ENCODE assay signal across 17 cellular contexts in the genomic region with DNA sequence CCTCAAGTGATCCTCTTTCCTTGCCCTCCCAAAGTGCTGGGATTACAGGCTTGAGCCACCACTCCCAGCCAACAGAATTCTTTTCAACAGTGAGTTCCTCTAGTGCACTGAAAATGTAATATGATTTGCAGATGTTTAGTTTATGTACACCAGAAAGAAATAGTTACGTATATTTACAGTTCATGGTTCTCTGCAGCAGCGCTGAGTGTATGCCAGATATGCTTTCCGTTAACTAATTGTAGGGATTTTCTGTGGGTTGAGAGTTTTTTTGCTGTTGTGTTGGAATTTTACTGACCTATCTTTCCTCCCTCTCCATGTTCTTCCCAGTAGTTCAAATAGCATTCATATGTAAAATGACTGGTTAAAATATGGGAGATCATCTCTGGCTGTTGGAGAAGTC. TPM values are rescaled to one million over a fixed set of nuclear protein-coding genes. Genes with fewer than 3 reads are reported as not detected.
DNase-seq lines count a peak whose midpoint lies in the region; ATAC-seq and TF ChIP-seq lines count a peak whose summit lies in the region.
"Had no signal": no experiment of that assay in that cellular context is flagged by ENCODE, and none has a peak within 500 bp of the region (broad histone marks: within the 10 kb centered on the region; RNA-seq: fewer than 3 reads in every experiment).

No MANE protein-coding gene starts in this region.

- TF ChIP-seq CTCF in VCaP (conservative IDR thresholded peaks at IDR 0.05) (no peak), smooth muscle cell (IDR thresholded peaks at IDR 0.05; ENCODE audit: borderline replicate concordance, insufficient read depth, poor library complexity, severe bottlenecking) (no peak)

- peak overlapping the region; percentile 75 for H3K4me2 ChIP-seq in BLaER1
- H3K4me2 ChIP-seq in smooth muscle cell: peak overlapping the region; percentile 16
- no peak overlapping the region for H3K4me2 ChIP-seq in Karpas-422 (ENCODE audit: low read depth, low read length, poor library complexity, severe bottlenecking)

- no peaks in the 10 kb centered on the region for H3K9me2 ChIP-seq in Karpas-422 (replicated peaks; ENCODE audit: insufficient read depth, low read length)

- no peaks in the 10 kb centered on the region for H3K36me3 Mint-ChIP-seq in activated T-helper 1 cell treated with anti-CD3 and anti-CD28 coated beads, Interleukin-12 subunit alpha, Interleukin-12 subunit beta, Interleukin-2, Interleukin-4 antibody, amounts not matched to agents 30 ng/mL and 10 ng/mL and 1 ng/mL, durations not matched to agents 14 hours and 24 hours and 36 hours (ENCODE audit: low read depth)

- H3K9me3 Mint-ChIP-seq in activated T-helper 1 cell treated with anti-CD3 and anti-CD28 coated beads, Interleukin-12 subunit alpha, Interleukin-12 subunit beta, Interleukin-2, Interleukin-4 antibody, amounts not matched to agents 30 ng/mL and 10 ng/mL and 1 ng/mL, durations not matched to agents 14 hours and 24 hours and 36 hours: no peaks in the 10 kb centered on the region

- intact Hi-C loops in right cardiac atrium (cut with DNase I): no loop called here
- intact Hi-C loops in activated T-helper 1 cell treated with anti-CD3 and anti-CD28 coated beads, Interleukin-12 subunit alpha, Interleukin-12 subunit beta, Interleukin-2, Interleukin-4 antibody, amounts not matched to agents 30 ng/mL and 10 ng/mL and 1 ng/mL, durations not matched to agents 14 hours and 24 hours and 36 hours (cut with micrococcal nuclease): no loop called here

- H2AFZ ChIP-seq in smooth muscle cell (ENCODE audit: low read depth) (no peak overlapping the region), Karpas-422 (ENCODE audit: low read length) (no peak overlapping the region)

- 75% methylated on average over 3 of the region's 3 CpGs for WGBS in right cardiac atrium
- WGBS in smooth muscle cell (ENCODE audit: low lambda C conversion rate): 51% methylated on average over 3 of the region's 3 CpGs

- H3K36me3 ChIP-seq in BLaER1: peaks cover 5% of the 10 kb centered on the region; the same call in 1 of the 2 replicates
- H3K36me3 ChIP-seq in smooth muscle cell (ENCODE audit: low read depth): no peaks in the 10 kb centered on the region
- H3K36me3 ChIP-seq in Karpas-422 (ENCODE audit: insufficient read depth, low read length): no peaks in the 10 kb centered on the region

- H3K4me3 ChIP-seq in BLaER1 (no peak overlapping the region), right cardiac atrium (ENCODE audit: low read length) (no peak overlapping the region), smooth muscle cell (no peak overlapping the region), Karpas-422 (ENCODE audit: low read length) (no peak overlapping the region)

- no peak for DNase-seq in right cardiac atrium
- no peak for DNase-seq in smooth muscle cell (lab: John Stamatoyannopoulos, UW; ENCODE audit: unreplicated experiment)
- no peak for DNase-seq in activated T-helper 1 cell treated with anti-CD3 and anti-CD28 coated beads, Interleukin-12 subunit alpha, Interleukin-12 subunit beta, Interleukin-2, Interleukin-4 antibody, amounts not matched to agents 30 ng/mL and 10 ng/mL and 1 ng/mL, durations not matched to agents 14 hours and 24 hours and 36 hours (ENCODE audit: low spot score)
- DNase-seq in DMS79 treated with DMSO at 0.1 percent for 48 hours (lab: John Stamatoyannopoulos, UW): no peak
- no peak for DNase-seq in Karpas-422
- no peak for DNase-seq in NCI-H69 (lab: John Stamatoyannopoulos, UW)
- DNase-seq: activated effector memory CD4-positive, alpha-beta T cell treated with anti-CD3 and anti-CD28 coated beads, Interleukin-2, amount 50 U/mL, for 16 hours; amniotic stem cell; NCI-H1417 treated with DMSO at 0.1 percent for 48 hours; NCI-H2227 treated with DMSO at 0.1 percent for 48 hours; NK-92 treated with Interleukin-12 subunit alpha and Interleukin-12 subunit beta, amount 100 ng/mL, for 24 hours; occipital lobe; small intestine; T-helper 17 cell had no signal

- peaks cover 96% of the 10 kb centered on the region for H3K4me1 ChIP-seq in BLaER1
- peaks cover 20% of the 10 kb centered on the region for H3K4me1 ChIP-seq in right cardiac atrium (ENCODE audit: control insufficient read depth, insufficient read depth, low read length)
- H3K4me1 ChIP-seq in smooth muscle cell (ENCODE audit: low read depth): peaks cover 15% of the 10 kb centered on the region
- no peaks in the 10 kb centered on the region for H3K4me1 ChIP-seq in Karpas-422 (ENCODE audit: low read length)

- H3K79me2 ChIP-seq in smooth muscle cell (ENCODE audit: low read depth): peaks cover 62% of the 10 kb centered on the region
- H3K79me2 ChIP-seq in Karpas-422 (ENCODE audit: low read length): no peaks in the 10 kb centered on the region

- H3K27me3 Mint-ChIP-seq in activated T-helper 1 cell treated with anti-CD3 and anti-CD28 coated beads, Interleukin-12 subunit alpha, Interleukin-12 subunit beta, Interleukin-2, Interleukin-4 antibody, amounts not matched to agents 30 ng/mL and 10 ng/mL and 1 ng/mL, durations not matched to agents 14 hours and 24 hours and 36 hours (ENCODE audit: insufficient read depth): peaks cover 2% of the 10 kb centered on the region

- H3K27me3 ChIP-seq in BLaER1 (no peaks in the 10 kb centered on the region), right cardiac atrium (ENCODE audit: control insufficient read depth, insufficient read depth) (no peaks in the 10 kb centered on the region), smooth muscle cell (ENCODE audit: low read depth) (no peaks in the 10 kb centered on the region), Karpas-422 (ENCODE audit: low read length) (no peaks in the 10 kb centered on the region)

- H3K4me1 Mint-ChIP-seq in activated T-helper 1 cell treated with anti-CD3 and anti-CD28 coated beads, Interleukin-12 subunit alpha, Interleukin-12 subunit beta, Interleukin-2, Interleukin-4 antibody, amounts not matched to agents 30 ng/mL and 10 ng/mL and 1 ng/mL, durations not matched to agents 14 hours and 24 hours and 36 hours (ENCODE audit: low read depth): no peaks in the 10 kb centered on the region
- H3K4me1 Mint-ChIP-seq: T-helper 17 cell had no signal

- H3F3A ChIP-seq in smooth muscle cell (ENCODE audit: low read depth): no peaks in the 10 kb centered on the region

- H4K20me1 ChIP-seq in BLaER1 (no peaks in the 10 kb centered on the region), smooth muscle cell (ENCODE audit: low read depth) (peaks cover 8% of the 10 kb centered on the region), Karpas-422 (ENCODE audit: insufficient read depth, low read depth, low read length) (no peaks in the 10 kb centered on the region)

- H3K4me3 Mint-ChIP-seq in activated T-helper 1 cell treated with anti-CD3 and anti-CD28 coated beads, Interleukin-12 subunit alpha, Interleukin-12 subunit beta, Interleukin-2, Interleukin-4 antibody, amounts not matched to agents 30 ng/mL and 10 ng/mL and 1 ng/mL, durations not matched to agents 14 hours and 24 hours and 36 hours: no peak overlapping the region
- H3K4me3 Mint-ChIP-seq: T-helper 17 cell had no signal

- H3K9me3 ChIP-seq in BLaER1: no peaks in the 10 kb centered on the region
- no peaks in the 10 kb centered on the region for H3K9me3 ChIP-seq in right cardiac atrium (ENCODE audit: control insufficient read depth, low read length)
- H3K9me3 ChIP-seq in smooth muscle cell (replicated peaks; ENCODE audit: low read depth): no peaks in the 10 kb centered on the region
- H3K9me3 ChIP-seq in Karpas-422 (ENCODE audit: low read length): no peaks in the 10 kb centered on the region

- no peak for ATAC-seq in right cardiac atrium
- ATAC-seq: activated CD4-positive, CD25-positive, alpha-beta regulatory T cell treated with anti-CD3 and anti-CD28 coated beads, Interleukin-2, amount 50 U/mL, for 24 hours; T-helper 17 cell had no signal

- H3K27ac ChIP-seq in BLaER1: peak overlapping the region; percentile 50
- peak overlapping the region; percentile 70; the same call in 1 of the 2 replicates for H3K27ac ChIP-seq in VCaP
- peak overlapping the region; percentile 56 for H3K27ac ChIP-seq in right cardiac atrium (ENCODE audit: low read length)
- peak overlapping the region; percentile 15 for H3K27ac ChIP-seq in smooth muscle cell (ENCODE audit: low read depth)
- H3K27ac ChIP-seq in Karpas-422 (ENCODE audit: low read length): no peak overlapping the region

- H3K9ac ChIP-seq in BLaER1: no peak overlapping the region
- no peak overlapping the region for H3K9ac ChIP-seq in smooth muscle cell (ENCODE audit: low read depth)
- H3K9ac ChIP-seq in Karpas-422 (ENCODE audit: low read length): no peak overlapping the region

- no peak overlapping the region for H3K27ac Mint-ChIP-seq in activated T-helper 1 cell treated with anti-CD3 and anti-CD28 coated beads, Interleukin-12 subunit alpha, Interleukin-12 subunit beta, Interleukin-2, Interleukin-4 antibody, amounts not matched to agents 30 ng/mL and 10 ng/mL and 1 ng/mL, durations not matched to agents 14 hours and 24 hours and 36 hours
- H3K27ac Mint-ChIP-seq: T-helper 17 cell had no signal

RNA-seq across cellular contexts. Expression of gene GAB1, which starts 44.0 kb away (rescaled TPM):
- total RNA-seq in right cardiac atrium (10 to 100 TPM; 46.8 to 73.4 (median 59.0) TPM), smooth muscle cell (17.5 and 22.5 TPM in 2 replicates)
- polyA plus RNA-seq in right cardiac atrium (11.0 TPM), smooth muscle cell (0.50 and 3.0 TPM in 2 replicates)
- total RNA-seq in activated T-helper 1 cell treated with anti-CD3 and anti-CD28 coated beads, Interleukin-12 subunit alpha, Interleukin-12 subunit beta, Interleukin-2, Interleukin-4 antibody, amounts not matched to agents 30 ng/mL and 10 ng/mL and 1 ng/mL, durations not matched to agents 14 hours and 24 hours and 36 hours: 0.66 and 1.4 TPM in 2 replicates
- 0.58 TPM in 1 of 2 replicates, not detected in the other for total RNA-seq in Karpas-422 (2014; rRNA removed; shearing (Covaris generic); ENCODE audit: low replicate concordance)
